In genomic region chr6:139082370-139082769, GRCh38 we compare ENCODE assay signal across 1 cellular context.
TF ChIP-seq lines count a peak whose summit lies in the region.

No MANE protein-coding gene starts in this region.

TF ChIP-seq in GM23338, 12 proteins besides CTCF, POLR2A, EP300 and RAD21 (continued from another document):
- no peak for TF ChIP-seq ZNF462 (CRISPR knock-in tag; IDR thresholded peaks at IDR 0.05)
